Comparison of ENCODE assay signal across 1 cellular context in genomic region chr16:31109622-31110021, GRCh38.
TF ChIP-seq lines count a peak whose summit lies in the region.

No MANE protein-coding gene starts in this region.

TF ChIP-seq in GM12878, 131 proteins besides CTCF, POLR2A, EP300 and RAD21:
- no peak for TF ChIP-seq CHD1 (IDR thresholded peaks at IDR 0.05; ENCODE audit: low read depth, low read length)
